Comparison of ENCODE assay signal across 8 cellular contexts in the genomic region with DNA sequence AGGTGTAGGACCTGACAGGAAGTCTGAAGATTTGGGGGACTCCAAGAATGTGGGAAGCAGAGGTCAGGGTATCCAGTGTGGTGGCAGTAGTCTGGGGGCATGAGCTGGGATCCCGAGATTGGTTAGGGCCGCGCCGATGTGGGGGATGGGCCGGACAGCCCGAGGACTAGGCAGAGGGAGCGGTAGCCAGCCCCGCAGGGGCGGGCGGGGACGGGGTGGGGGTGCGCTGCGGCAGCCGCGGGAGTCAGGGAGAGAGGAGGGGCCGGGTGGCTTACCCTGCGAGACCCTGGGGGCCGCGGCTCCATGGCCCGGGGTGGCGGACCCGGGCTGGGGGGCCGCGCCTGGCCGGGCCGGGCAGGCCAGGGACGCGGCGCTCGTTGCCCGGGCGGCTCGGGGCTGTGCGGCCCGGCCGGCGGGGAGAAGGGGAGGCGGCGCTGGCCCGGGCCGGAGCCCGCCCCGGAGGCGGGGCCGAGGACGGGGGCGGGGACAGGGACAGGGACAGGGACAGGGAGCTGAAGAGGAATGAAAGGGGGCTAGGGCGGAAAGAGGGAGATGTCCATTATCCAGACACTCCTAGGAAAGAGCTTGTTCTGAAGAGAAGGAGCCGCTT. TPM values are rescaled to one million over a fixed set of nuclear protein-coding genes. Genes with fewer than 3 reads are reported as not detected.
DNase-seq lines count a peak whose midpoint lies in the region; ATAC-seq lines count a peak whose summit lies in the region.

No MANE protein-coding gene starts in this region.

- ATAC-seq in GM21529 (IDR thresholded peaks at IDR 0.05; ENCODE audit: unreplicated experiment) (peak; percentile 48), GM19467 (IDR thresholded peaks at IDR 0.05; ENCODE audit: unreplicated experiment) (no peak), GM19395 (IDR thresholded peaks at IDR 0.05; ENCODE audit: unreplicated experiment) (no peak)

- 14 to 19% methylated on average over 41 to 49 of the region's 49 CpGs for WGBS in esophagus, 2 donors

- H3K9me3 ChIP-seq in esophagus (ENCODE audit: control insufficient read depth in 2 of 2, insufficient read depth in 1 of 2, low read depth in 1 of 2, low read length in 1 of 2) (no peaks in the 10 kb centered on the region), muscle layer of colon (ENCODE audit: low read length) (no peaks in the 10 kb centered on the region)

- H3K9ac ChIP-seq in muscle layer of colon (ENCODE audit: low read length) = no peak overlapping the region

- no peaks in the 10 kb centered on the region for H3K27me3 ChIP-seq in ACC112 (ENCODE audit: insufficient read depth, low read length)
- no peaks in the 10 kb centered on the region for H3K27me3 ChIP-seq in esophagus (ENCODE audit: control insufficient read depth in 1 of 2, insufficient read depth in 2 of 2, low read length in 2 of 2)
- H3K27me3 ChIP-seq in muscle layer of colon (ENCODE audit: control insufficient read depth in 1 of 2, insufficient read depth in 2 of 2, low read length in 2 of 2) = no peaks in the 10 kb centered on the region

- in situ Hi-C loops in SK-MEL-5 (cut with HindIII; ENCODE audit: low pct_unique_long_range_greater_than_20kb, low sequenced_read_pairs) = no loop called here

- H2AFZ ChIP-seq in ACC112 (ENCODE audit: low read length, unreplicated experiment) = no peak overlapping the region

- H3K27ac ChIP-seq in ACC112 (ENCODE audit: low read depth, low read length) (no peak overlapping the region), esophagus (ENCODE audit: low read depth in 2 of 2, low read length in 1 of 2) (peak overlapping the region; percentile 45 to 65), muscle layer of colon (ENCODE audit: low read depth, low read length) (peak overlapping the region; percentile 94)

- peak; percentile 60 for DNase-seq in SK-MEL-5 (ENCODE audit: low read depth, low spot score)
- no peak for DNase-seq in GF-D8 (lab: John Stamatoyannopoulos, UW)

- H3K36me3 ChIP-seq in ACC112 (ENCODE audit: insufficient read depth, low read length) (peaks cover 7% of the 10 kb centered on the region), esophagus (ENCODE audit: control insufficient read depth in 2 of 2, insufficient read depth in 2 of 2, low read length in 1 of 2) (peaks cover 0 to 8% of the 10 kb centered on the region in 2 donors), muscle layer of colon (ENCODE audit: insufficient read depth, low read length) (peaks cover 2% of the 10 kb centered on the region)

- H3K79me2 ChIP-seq in ACC112 (ENCODE audit: control insufficient read depth, insufficient read depth, low read length, unreplicated experiment) = no peaks in the 10 kb centered on the region

- H3K4me1 ChIP-seq in ACC112 (ENCODE audit: control insufficient read depth, insufficient read depth, low read length, unreplicated experiment) (peaks cover 43% of the 10 kb centered on the region), esophagus (ENCODE audit: control insufficient read depth in 2 of 2, insufficient read depth in 2 of 2, low read length in 1 of 2) (peaks cover 3 to 15% of the 10 kb centered on the region in 2 donors), muscle layer of colon (ENCODE audit: insufficient read depth, low read length) (peaks cover 39% of the 10 kb centered on the region)

- peak overlapping the region; percentile 65 for H3K4me3 ChIP-seq in ACC112 (ENCODE audit: low read depth, low read length)
- H3K4me3 ChIP-seq in esophagus (ENCODE audit: low read depth in 1 of 2, low read length in 2 of 2) = peak overlapping the region; percentile 28 to 37
- H3K4me3 ChIP-seq in muscle layer of colon (ENCODE audit: low read depth in 1 of 2, low read length in 2 of 2) = peak overlapping the region; percentile 58 to 76

RNA-seq across cellular contexts. Expression of gene ZNF385A, which starts 5.6 kb away (rescaled TPM):
- total RNA-seq in SK-MEL-5 (2014; rRNA removed; shearing (Covaris generic)) = 1.1 and 3.1 TPM in 2 replicates
- polyA plus RNA-seq in SK-MEL-5 (2015; cell fraction: cytosol; rRNA removed) = 21.9 and 26.3 TPM in 2 replicates
- polyA plus RNA-seq in SK-MEL-5 (2015; cell fraction: nucleus; rRNA removed) = 2.1 and 3.5 TPM in 2 replicates
- polyA plus RNA-seq in esophagus = 10 to 100 TPM; 44.6 to 49.9 TPM

RNA-seq across cellular contexts. Expression of gene GPR84, which starts 14.6 kb away (rescaled TPM):
- total RNA-seq in SK-MEL-5 (2014; rRNA removed; shearing (Covaris generic)) = 0.11 TPM in 1 of 2 replicates, not detected in the other
- 0.25 and 0.76 TPM in 2 replicates for polyA plus RNA-seq in SK-MEL-5 (2015; cell fraction: cytosol; rRNA removed)
- polyA plus RNA-seq in SK-MEL-5 (2015; cell fraction: nucleus; rRNA removed) = 0.52 and 0.73 TPM in 2 replicates
- polyA plus RNA-seq in esophagus = under 1 TPM; 0.29 TPM

RNA-seq across cellular contexts. Expression of gene ITGA5, which starts 40.2 kb away (rescaled TPM):
- total RNA-seq in SK-MEL-5 (2014; rRNA removed; shearing (Covaris generic)) = 19.2 and 22.6 TPM in 2 replicates
- polyA plus RNA-seq in SK-MEL-5 (2015; cell fraction: cytosol; rRNA removed) = 28.6 and 34.5 TPM in 2 replicates
- polyA plus RNA-seq in SK-MEL-5 (2015; cell fraction: nucleus; rRNA removed) = 28.0 and 58.7 TPM in 2 replicates
- polyA plus RNA-seq in esophagus = 10 to 100 TPM; 20.0 to 42.8 TPM

RNA-seq across cellular contexts. Expression of gene COPZ1, which starts 54.0 kb away (rescaled TPM):
- 273 and 325 TPM in 2 replicates for total RNA-seq in SK-MEL-5 (2014; rRNA removed; shearing (Covaris generic))
- 216 and 226 TPM in 2 replicates for polyA plus RNA-seq in SK-MEL-5 (2015; cell fraction: cytosol; rRNA removed)
- 95.6 and 116 TPM in 2 replicates for polyA plus RNA-seq in SK-MEL-5 (2015; cell fraction: nucleus; rRNA removed)
- 10 to 100 TPM; 48.8 to 85.0 TPM for polyA plus RNA-seq in esophagus
